Comparison of ENCODE assay signal across 8 cellular contexts in the genomic region with DNA sequence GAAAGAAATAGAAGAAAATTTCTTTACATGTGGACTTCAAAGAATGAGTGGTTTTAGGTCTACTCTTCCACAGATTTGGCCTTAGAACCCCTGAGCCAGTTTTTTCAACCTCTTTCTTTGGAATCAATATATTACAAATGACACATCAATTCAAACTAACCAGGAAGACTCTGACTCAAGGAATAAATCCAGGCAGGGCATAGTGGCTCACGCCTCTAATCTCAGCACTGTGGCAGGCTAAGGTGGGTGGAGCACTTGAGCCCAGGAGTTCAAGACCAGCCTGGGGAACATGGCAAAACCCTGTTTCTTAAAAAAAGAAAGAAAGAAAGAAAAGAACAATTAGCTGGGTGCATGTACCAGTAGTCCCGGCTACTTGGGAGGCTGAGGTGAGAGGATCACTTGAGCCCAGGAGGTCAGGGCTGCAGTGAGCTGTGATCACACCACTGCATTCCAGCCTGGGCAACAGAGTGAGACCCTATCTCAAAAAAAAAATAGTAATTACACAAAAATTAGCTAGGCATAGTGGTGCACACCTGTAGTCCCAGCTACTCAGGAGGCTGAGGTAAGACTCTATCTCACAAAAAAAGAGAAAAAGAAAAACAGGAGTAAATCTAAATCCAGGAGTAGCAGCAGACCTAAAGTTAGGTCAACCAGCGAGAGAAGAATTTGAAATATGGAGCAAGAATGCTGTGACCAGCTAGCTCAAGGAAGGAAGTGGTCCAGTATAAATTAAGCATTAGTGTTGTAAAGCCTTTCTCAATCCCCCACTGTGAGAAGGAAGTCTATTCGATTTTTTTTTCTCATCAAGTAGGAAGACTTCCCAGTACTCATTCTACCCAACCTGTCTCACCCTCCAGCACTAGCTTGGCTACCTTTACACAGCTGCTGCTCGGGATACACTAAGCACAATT. TPM values are rescaled to one million over a fixed set of nuclear protein-coding genes. Genes with fewer than 3 reads are reported as not detected.
DNase-seq lines count a peak whose midpoint lies in the region; ATAC-seq and TF ChIP-seq lines count a peak whose summit lies in the region.

No MANE protein-coding gene starts in this region.

- peaks cover 45% of the 10 kb centered on the region for H3K27me3 Mint-ChIP-seq in activated T-helper 2 cell treated with anti-CD3 and anti-CD28 coated beads, Interferon-gamma antibody, Interleukin-2, Interleukin-4, amounts not matched to agents 10 μg/mL and 5 μg/mL and 100 μg/mL, durations not matched to agents 14 hours and 24 hours and 36 hours (ENCODE audit: low read depth)
- H3K27me3 Mint-ChIP-seq in CD4-positive, alpha-beta T cell = peaks cover 59% of the 10 kb centered on the region

- peaks cover 2% of the 10 kb centered on the region for H3K36me3 Mint-ChIP-seq in activated T-helper 2 cell treated with anti-CD3 and anti-CD28 coated beads, Interferon-gamma antibody, Interleukin-2, Interleukin-4, amounts not matched to agents 10 μg/mL and 5 μg/mL and 100 μg/mL, durations not matched to agents 14 hours and 24 hours and 36 hours (ENCODE audit: low read depth)
- H3K36me3 Mint-ChIP-seq in CD4-positive, alpha-beta T cell (ENCODE audit: low read depth) = peaks cover 5% of the 10 kb centered on the region

- ATAC-seq in CD4-positive, alpha-beta T cell (ENCODE audit: poor library complexity) = no peak
- ATAC-seq in GM18868 (IDR thresholded peaks at IDR 0.05; ENCODE audit: unreplicated experiment) = no peak

- peak overlapping the region; percentile 58 for H3K4me3 Mint-ChIP-seq in activated T-helper 2 cell treated with anti-CD3 and anti-CD28 coated beads, Interferon-gamma antibody, Interleukin-2, Interleukin-4, amounts not matched to agents 10 μg/mL and 5 μg/mL and 100 μg/mL, durations not matched to agents 14 hours and 24 hours and 36 hours (ENCODE audit: low read depth)
- H3K4me3 Mint-ChIP-seq in CD4-positive, alpha-beta T cell = no peak overlapping the region

- peaks cover 29% of the 10 kb centered on the region for H3K4me1 Mint-ChIP-seq in activated T-helper 2 cell treated with anti-CD3 and anti-CD28 coated beads, Interferon-gamma antibody, Interleukin-2, Interleukin-4, amounts not matched to agents 10 μg/mL and 5 μg/mL and 100 μg/mL, durations not matched to agents 14 hours and 24 hours and 36 hours (ENCODE audit: low read depth)
- H3K4me1 Mint-ChIP-seq in CD4-positive, alpha-beta T cell (ENCODE audit: low read depth) = peaks cover 16% of the 10 kb centered on the region

- no peak overlapping the region for H3K27ac Mint-ChIP-seq in activated T-helper 2 cell treated with anti-CD3 and anti-CD28 coated beads, Interferon-gamma antibody, Interleukin-2, Interleukin-4, amounts not matched to agents 10 μg/mL and 5 μg/mL and 100 μg/mL, durations not matched to agents 14 hours and 24 hours and 36 hours
- no peak overlapping the region for H3K27ac Mint-ChIP-seq in CD4-positive, alpha-beta T cell

- TF ChIP-seq EP300 in suprapubic skin (IDR thresholded peaks at IDR 0.05) = no peak

- H3K4me3 ChIP-seq in suprapubic skin = peak overlapping the region; percentile 73

- TF ChIP-seq CTCF in suprapubic skin (IDR thresholded peaks at IDR 0.05) = no peak
- no peak for TF ChIP-seq CTCF in CD4-positive, alpha-beta T cell (IDR thresholded peaks at IDR 0.05)

- intact Hi-C loops in activated T-helper 2 cell treated with anti-CD3 and anti-CD28 coated beads, Interferon-gamma antibody, Interleukin-2, Interleukin-4, amounts not matched to agents 10 μg/mL and 5 μg/mL and 100 μg/mL, durations not matched to agents 14 hours and 24 hours and 36 hours (cut with micrococcal nuclease) = loop anchor here (5.0 kb wide), 1 partner anchor 184 kb away; a partner anchor contains a TSS
- intact Hi-C loops in CD4-positive, alpha-beta T cell (cut with DNase I, micrococcal nuclease) = loop anchor here in 1 of 2 experiments (5.0 kb wide), 1 partner anchor 569 kb away; no protein-coding TSS in a partner anchor

- peak overlapping the region; percentile 54 for H3K27ac ChIP-seq in suprapubic skin
- H3K27ac ChIP-seq in CD4-positive, alpha-beta T cell (ENCODE audit: low read depth, low read length) = no peak overlapping the region

- POLR2A ChIA-PET in CD4-positive, alpha-beta T cell (lab: Charles Lee) = interaction anchor here (1.1 to 1.4 kb wide), 4 partner anchors 30 to 132 kb away, joined by 3 to 4 read pairs (median 4); a partner anchor contains a TSS

- 60% methylated on average over 5 of the region's 5 CpGs for WGBS in suprapubic skin

- DNase-seq in NCI-H82 (lab: John Stamatoyannopoulos, UW) (peak; percentile 10), NCI-H82 treated with DMSO at 0.1 percent for 48 hours (lab: John Stamatoyannopoulos, UW; ENCODE audit: unreplicated experiment) (no peak), kidney tubule cell (ENCODE audit: low spot score) (peak; percentile 82), suprapubic skin (ENCODE audit: low spot score in 2 of 2) (no peak), NCI-H526 treated with DMSO at 0.1 percent for 48 hours (lab: John Stamatoyannopoulos, UW) (no peak)
- DNase-seq in activated T-helper 2 cell treated with anti-CD3 and anti-CD28 coated beads, Interferon-gamma antibody, Interleukin-2, Interleukin-4, amounts not matched to agents 10 μg/mL and 5 μg/mL and 100 μg/mL, durations not matched to agents 14 hours and 24 hours and 36 hours (ENCODE audit: low spot score) = no peak
- no peak for DNase-seq in CD4-positive, alpha-beta T cell

- peaks cover under 1% of the 10 kb centered on the region for H3K36me3 ChIP-seq in suprapubic skin

- no peaks in the 10 kb centered on the region for H3K9me3 Mint-ChIP-seq in activated T-helper 2 cell treated with anti-CD3 and anti-CD28 coated beads, Interferon-gamma antibody, Interleukin-2, Interleukin-4, amounts not matched to agents 10 μg/mL and 5 μg/mL and 100 μg/mL, durations not matched to agents 14 hours and 24 hours and 36 hours
- H3K9me3 Mint-ChIP-seq in CD4-positive, alpha-beta T cell = no peaks in the 10 kb centered on the region

- H3K9me3 ChIP-seq in suprapubic skin = no peaks in the 10 kb centered on the region
- H3K9me3 ChIP-seq in CD4-positive, alpha-beta T cell (ENCODE audit: control insufficient read depth, low read length) = no peaks in the 10 kb centered on the region

- no peaks in the 10 kb centered on the region for H3K27me3 ChIP-seq in suprapubic skin
- H3K27me3 ChIP-seq in CD4-positive, alpha-beta T cell (ENCODE audit: control insufficient read depth, insufficient read depth, low read length) = peaks cover 47% of the 10 kb centered on the region

- no peak for TF ChIP-seq POLR2A in suprapubic skin (IDR thresholded peaks at IDR 0.05)

- CTCF ChIA-PET in CD4-positive, alpha-beta T cell (lab: Charles Lee) = interaction anchor here (0.7 to 4.0 kb wide), 2 partner anchors 119 to 136 kb away, joined by 3 to 18 read pairs; no protein-coding TSS in a partner anchor

- peaks cover 73% of the 10 kb centered on the region for H3K4me1 ChIP-seq in suprapubic skin

RNA-seq across cellular contexts. Expression of a gene that starts 1.9 kb away (rescaled TPM):
- total RNA-seq in activated T-helper 2 cell treated with anti-CD3 and anti-CD28 coated beads, Interferon-gamma antibody, Interleukin-2, Interleukin-4, amounts not matched to agents 10 μg/mL and 5 μg/mL and 100 μg/mL, durations not matched to agents 14 hours and 24 hours and 36 hours = 1.1 and 1.9 TPM in 2 replicates
- 10 to 100 TPM; 27.8 to 52.7 (median 34.5) TPM for total RNA-seq in suprapubic skin
- under 1 TPM; 0.22 to 0.73 TPM for total RNA-seq in CD4-positive, alpha-beta T cell

RNA-seq across cellular contexts. Expression of a gene that starts 30.4 kb away (rescaled TPM):
- total RNA-seq in activated T-helper 2 cell treated with anti-CD3 and anti-CD28 coated beads, Interferon-gamma antibody, Interleukin-2, Interleukin-4, amounts not matched to agents 10 μg/mL and 5 μg/mL and 100 μg/mL, durations not matched to agents 14 hours and 24 hours and 36 hours = 257 and 281 TPM in 2 replicates
- 10 to 100 TPM; 26.2 to 36.2 (median 31.5) TPM for total RNA-seq in suprapubic skin
- 10 to 100 TPM; 29.8 to 33.8 TPM for total RNA-seq in CD4-positive, alpha-beta T cell

Comparison
In these comparisons a context has a peak if more than half of its experiments do, and no peak if none do; other contexts are left out.
1. DNase-seq: peak in NCI-H82 (single experiment) and kidney tubule cell (single experiment); none in NCI-H82 treated with DMSO at 0.1 percent for 48 hours (single experiment), activated T-helper 2 cell treated with anti-CD3 and anti-CD28 coated beads, Interferon-gamma antibody, Interleukin-2, Interleukin-4, amounts not matched to agents 10 μg/mL and 5 μg/mL and 100 μg/mL, durations not matched to agents 14 hours and 24 hours and 36 hours (single experiment), suprapubic skin (0 of 2), NCI-H526 treated with DMSO at 0.1 percent for 48 hours (single experiment) and CD4-positive, alpha-beta T cell (0 of 10).